In the genomic region with DNA sequence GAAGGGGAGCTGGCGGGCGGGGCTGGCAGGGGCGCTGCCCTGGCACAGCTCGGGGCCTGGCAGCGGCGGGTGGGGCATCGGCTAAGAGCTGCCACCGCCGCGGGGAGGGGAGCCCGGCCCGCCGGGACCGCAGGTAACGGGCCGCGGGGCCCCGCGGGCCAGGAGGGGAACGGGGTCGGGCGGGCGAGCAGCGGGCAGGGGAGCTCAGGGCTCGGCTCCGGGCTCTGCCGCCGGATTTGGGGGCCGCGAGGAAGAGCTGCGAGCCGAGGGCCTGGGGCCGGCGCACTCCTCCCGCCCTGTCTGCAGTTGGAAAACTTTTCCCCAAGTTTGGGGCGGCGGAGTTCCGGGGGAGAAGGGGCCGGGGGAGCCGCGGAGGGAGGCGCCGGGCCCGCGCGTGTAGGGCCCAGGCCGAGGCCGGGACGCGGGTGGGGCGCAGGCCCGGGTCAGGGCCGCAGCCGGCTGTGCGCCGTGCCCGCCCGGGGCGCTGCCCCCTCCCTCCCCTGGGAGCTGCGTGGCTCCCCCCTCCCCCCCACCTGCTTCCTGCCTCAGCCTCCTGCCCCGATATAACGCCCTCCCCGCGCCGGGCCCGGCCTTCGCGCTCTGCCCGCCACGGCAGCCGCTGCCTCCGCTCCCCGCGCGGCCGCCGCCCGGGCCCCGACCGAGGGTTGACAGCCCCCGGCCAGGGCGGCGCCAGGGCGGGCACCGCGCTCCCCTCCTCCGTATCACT, we compare ENCODE assay signal across 8 cellular contexts. TPM values are rescaled to one million over a fixed set of nuclear protein-coding genes. Genes with fewer than 3 reads are reported as not detected.
A peak's percentile ranks its signal among the peaks of the same experiment; 100 is the strongest.
DNase-seq lines count a peak whose midpoint lies in the region; ATAC-seq lines count a peak whose summit lies in the region.

No MANE protein-coding gene starts in this region.

- no peak for ATAC-seq in Right ventricle myocardium inferior
- peak; percentile 4 for ATAC-seq in activated naive CD8-positive, alpha-beta T cell treated with anti-CD3 and anti-CD28 coated beads, Interleukin-2, amount 10 ng/mL, durations not matched to agents 7 days and 5 days (ENCODE audit: low read depth)
- no peak for ATAC-seq in HG03439 (IDR thresholded peaks at IDR 0.05; ENCODE audit: unreplicated experiment)
- ATAC-seq in HG02981 (IDR thresholded peaks at IDR 0.05; ENCODE audit: unreplicated experiment): no peak

- H3K27ac ChIP-seq in layer of hippocampus (ENCODE audit: low read depth, low read length): peak overlapping the region; percentile 18
- peak overlapping the region; percentile 46 for H3K27ac ChIP-seq in stomach smooth muscle (ENCODE audit: low read length)

- H3K36me3 Mint-ChIP-seq in activated naive CD8-positive, alpha-beta T cell treated with anti-CD3 and anti-CD28 coated beads, Interleukin-2, amount 10 ng/mL, durations not matched to agents 7 days and 5 days: peaks cover 13% of the 10 kb centered on the region

- peaks cover 49% of the 10 kb centered on the region for H3K4me1 ChIP-seq in stomach smooth muscle (ENCODE audit: control insufficient read depth, insufficient read depth, low read length)

- POLR2A ChIA-PET in activated naive CD8-positive, alpha-beta T cell treated with anti-CD3 and anti-CD28 coated beads, Interleukin-2, amount 10 ng/mL, durations not matched to agents 7 days and 5 days (lab: Charles Lee): interaction anchor here (1.2 to 7.6 kb wide), 22 partner anchors 9 to 338 kb away, joined by 3 to 95 read pairs (median 7); partner anchors contain the start of genes SGSM2 and TSR1

- peak overlapping the region; percentile 83 for H3K4me3 Mint-ChIP-seq in activated naive CD8-positive, alpha-beta T cell treated with anti-CD3 and anti-CD28 coated beads, Interleukin-2, amount 10 ng/mL, durations not matched to agents 7 days and 5 days

- peak overlapping the region; percentile 79 for H3K27ac Mint-ChIP-seq in activated naive CD8-positive, alpha-beta T cell treated with anti-CD3 and anti-CD28 coated beads, Interleukin-2, amount 10 ng/mL, durations not matched to agents 7 days and 5 days

- peak overlapping the region in 1 of 2 donors; percentile 50 for H3K9ac ChIP-seq in stomach smooth muscle (ENCODE audit: low read length in 2 of 2)

- H3K27me3 Mint-ChIP-seq in activated naive CD8-positive, alpha-beta T cell treated with anti-CD3 and anti-CD28 coated beads, Interleukin-2, amount 10 ng/mL, durations not matched to agents 7 days and 5 days: peaks cover 14% of the 10 kb centered on the region

- peaks cover 26% of the 10 kb centered on the region for H3K4me1 Mint-ChIP-seq in activated naive CD8-positive, alpha-beta T cell treated with anti-CD3 and anti-CD28 coated beads, Interleukin-2, amount 10 ng/mL, durations not matched to agents 7 days and 5 days

- DNase-seq in Right ventricle myocardium inferior (ENCODE audit: missing footprints): peak; percentile 66
- DNase-seq in cardiac septum (ENCODE audit: low spot score): no peak
- peak; percentile 79 for DNase-seq in activated naive CD8-positive, alpha-beta T cell treated with anti-CD3 and anti-CD28 coated beads, Interleukin-2, amount 10 ng/mL, durations not matched to agents 7 days and 5 days
- DNase-seq in mucosa of gallbladder (ENCODE audit: low spot score): no peak

- H3K9me3 ChIP-seq in stomach smooth muscle (ENCODE audit: control insufficient read depth in 2 of 2, low read length in 2 of 2): no peaks in the 10 kb centered on the region

- H3K36me3 ChIP-seq in stomach smooth muscle (ENCODE audit: control insufficient read depth in 2 of 2, insufficient read depth in 2 of 2, low read length in 2 of 2): no peaks in the 10 kb centered on the region

- intact Hi-C loops in Right ventricle myocardium inferior (cut with DNase I): loop anchor here (5.0 kb wide), 2 partner anchors 37 to 67 kb away; no protein-coding TSS in a partner anchor
- intact Hi-C loops in cardiac septum (cut with DNase I): loop anchor here (2.0 to 5.0 kb wide), 2 partner anchors 37 to 227 kb away; no protein-coding TSS in a partner anchor

- peaks cover 3% of the 10 kb centered on the region for H3K27me3 ChIP-seq in layer of hippocampus (ENCODE audit: control insufficient read depth, insufficient read depth, low read length)
- H3K27me3 ChIP-seq in stomach smooth muscle (ENCODE audit: control insufficient read depth in 1 of 2, insufficient read depth in 2 of 2, low read length in 2 of 2): peaks cover 20 to 59% of the 10 kb centered on the region in 2 donors

- H3K4me3 ChIP-seq in stomach smooth muscle (ENCODE audit: low read length in 2 of 2): peak overlapping the region; percentile 35 to 71

- H3K9me3 Mint-ChIP-seq in activated naive CD8-positive, alpha-beta T cell treated with anti-CD3 and anti-CD28 coated beads, Interleukin-2, amount 10 ng/mL, durations not matched to agents 7 days and 5 days: no peaks in the 10 kb centered on the region

RNA-seq across cellular contexts. Expression of gene HIC1, which starts 0.8 kb away (rescaled TPM):
- 22.7 TPM for total RNA-seq in Right ventricle myocardium inferior
- total RNA-seq in cardiac septum: 15.0 TPM
- 10 to 100 TPM; 62.1 to 64.3 TPM for total RNA-seq in activated naive CD8-positive, alpha-beta T cell treated with anti-CD3 and anti-CD28 coated beads, Interleukin-2, amount 10 ng/mL, durations not matched to agents 7 days and 5 days
- total RNA-seq in mucosa of gallbladder: 20.8 TPM

RNA-seq across cellular contexts. Expression of gene OVCA2, which starts 13.8 kb away (rescaled TPM):
- total RNA-seq in Right ventricle myocardium inferior (14.3 TPM), cardiac septum (19.8 TPM), mucosa of gallbladder (31.8 TPM)
- total RNA-seq in activated naive CD8-positive, alpha-beta T cell treated with anti-CD3 and anti-CD28 coated beads, Interleukin-2, amount 10 ng/mL, durations not matched to agents 7 days and 5 days: 10 to 100 TPM; 32.0 to 35.5 TPM

RNA-seq across cellular contexts. Expression of gene DPH1, which starts 25.7 kb away (rescaled TPM):
- total RNA-seq in Right ventricle myocardium inferior (24.1 TPM), cardiac septum (28.8 TPM), mucosa of gallbladder (51.5 TPM)
- 10 to 100 TPM; 45.7 to 46.4 TPM for total RNA-seq in activated naive CD8-positive, alpha-beta T cell treated with anti-CD3 and anti-CD28 coated beads, Interleukin-2, amount 10 ng/mL, durations not matched to agents 7 days and 5 days

RNA-seq across cellular contexts. Expression of gene RTN4RL1, which starts 30.5 kb away (rescaled TPM):
- total RNA-seq in Right ventricle myocardium inferior (3.2 TPM), cardiac septum (0.32 TPM), mucosa of gallbladder (9.3 TPM)
- total RNA-seq in activated naive CD8-positive, alpha-beta T cell treated with anti-CD3 and anti-CD28 coated beads, Interleukin-2, amount 10 ng/mL, durations not matched to agents 7 days and 5 days: under 1 TPM; 0.22 to 0.45 TPM

Comparison
In these comparisons a context has a peak if more than half of its experiments do, and no peak if none do; other contexts are left out.
1. DNase-seq: peak in Right ventricle myocardium inferior (single experiment) and activated naive CD8-positive, alpha-beta T cell treated with anti-CD3 and anti-CD28 coated beads, Interleukin-2, amount 10 ng/mL, durations not matched to agents 7 days and 5 days (single experiment); none in cardiac septum (single experiment) and mucosa of gallbladder (single experiment).